ENCODE assay signal across 24 cellular contexts in the genomic region with DNA sequence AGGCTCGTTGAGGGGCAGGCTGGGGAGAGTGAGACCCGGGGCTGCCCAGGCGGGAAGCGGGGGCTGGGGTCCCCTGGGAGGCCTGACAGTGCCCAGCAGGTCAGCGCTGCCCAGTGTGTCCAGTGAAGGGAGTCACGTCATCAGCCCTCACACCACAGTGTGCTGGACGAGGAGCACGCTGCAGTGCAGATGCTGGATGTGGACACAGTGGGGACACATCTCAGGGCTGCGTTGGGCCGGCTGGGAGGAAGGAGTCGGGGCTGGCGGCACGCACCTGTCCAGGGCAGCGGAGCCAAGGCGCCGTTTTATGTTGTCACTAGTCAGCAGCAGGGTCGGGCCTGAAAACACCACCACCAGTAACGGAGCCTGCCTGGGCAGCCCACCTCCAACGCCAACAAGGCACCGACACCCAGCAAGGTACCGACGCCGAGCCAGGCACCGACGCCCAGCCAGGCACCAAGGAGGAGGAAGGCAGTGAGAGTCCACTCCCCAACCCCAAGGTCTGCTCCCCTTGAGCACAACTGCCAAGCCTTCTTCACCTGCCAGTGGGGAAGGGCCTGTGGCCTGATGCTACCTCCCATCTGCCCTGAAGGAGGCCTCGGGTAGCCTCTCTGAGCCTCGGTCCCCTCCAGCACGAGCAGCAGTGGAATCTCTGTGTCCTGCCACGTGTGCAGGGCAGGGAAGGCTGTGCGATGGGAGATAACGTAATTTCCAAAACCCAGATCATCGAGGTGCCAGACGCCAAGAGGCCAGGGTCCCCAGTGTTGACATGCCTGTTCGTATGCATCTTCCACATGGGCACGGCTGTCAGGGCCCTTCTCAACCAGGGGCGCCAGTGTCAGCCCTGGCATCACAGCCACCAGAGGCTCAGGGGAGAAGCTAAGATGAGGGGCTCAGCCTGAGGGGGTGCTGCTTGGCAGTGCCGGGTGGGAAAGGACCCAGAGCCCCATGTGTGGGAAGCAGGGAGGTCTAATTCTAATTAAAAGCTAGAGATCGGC. TPM values are rescaled to one million over a fixed set of nuclear protein-coding genes. Genes with fewer than 3 reads are reported as not detected.
DNase-seq lines count a peak whose midpoint lies in the region; ATAC-seq, FAIRE-seq and TF ChIP-seq lines count a peak whose summit lies in the region.
"Had no signal": no experiment of that assay in that cellular context is flagged by ENCODE, and none has a peak within 500 bp of the region (broad histone marks: within the 10 kb centered on the region; RNA-seq: fewer than 3 reads in every experiment).

No MANE protein-coding gene starts in this region.

- H3K36me3 Mint-ChIP-seq in CD4-positive, CD25-positive, alpha-beta regulatory T cell = peaks cover 2% of the 10 kb centered on the region
- no peaks in the 10 kb centered on the region for H3K36me3 Mint-ChIP-seq in stimulated activated effector memory CD8-positive, alpha-beta T cell treated with anti-CD3 and anti-CD28 coated beads, Interleukin-12 subunit alpha, Interleukin-12 subunit beta, amount 100 ng/mL, for 72 hours
- peaks cover 7% of the 10 kb centered on the region for H3K36me3 Mint-ChIP-seq in stimulated activated memory B cell treated with anti-CD40 and anti-IgM and Interleukin-4, amounts not matched to agents 10 μg/mL and 1 μg/mL and 100 μg/mL, for 72 hours

- no TSS peak for BruUV-seq in HepG2 (replicated peaks; lab: Mats Ljungman, UMichigan)

- no peak overlapping the region for H3K4me2 ChIP-seq in HepG2 (ENCODE audit: low read depth, low read length)

- no peaks in the 10 kb centered on the region for H3K36me3 ChIP-seq in CD4-positive, CD25-positive, alpha-beta regulatory T cell (ENCODE audit: control insufficient read depth, insufficient read depth, low read length)
- no peaks in the 10 kb centered on the region for H3K36me3 ChIP-seq in HepG2 (replicated peaks in 1 of 2; ENCODE audit: control insufficient read depth in 1 of 2, insufficient read depth in 2 of 2, low read length in 2 of 2)
- H3K36me3 ChIP-seq: WERI-Rb-1 had no signal

- POLR2A ChIA-PET in RWPE1 (lab: Yijun Ruan, JAX; ENCODE audit: low non-redundant PET) (no interaction called here), HepG2 (lab: Yijun Ruan, JAX) (interaction anchor here (1.6 kb wide), 1 partner anchor 22 kb away, joined by 3 read pairs; a partner anchor contains a TSS)

- H3K27ac Mint-ChIP-seq in CD4-positive, CD25-positive, alpha-beta regulatory T cell = peak overlapping the region in 2 of 3 donors; percentile 41 to 86
- peak overlapping the region; percentile 48 for H3K27ac Mint-ChIP-seq in stimulated activated effector memory CD8-positive, alpha-beta T cell treated with anti-CD3 and anti-CD28 coated beads, Interleukin-12 subunit alpha, Interleukin-12 subunit beta, amount 100 ng/mL, for 72 hours
- H3K27ac Mint-ChIP-seq in stimulated activated memory B cell treated with anti-CD40 and anti-IgM and Interleukin-4, amounts not matched to agents 10 μg/mL and 1 μg/mL and 100 μg/mL, for 72 hours = no peak overlapping the region
- H3K27ac Mint-ChIP-seq: CD8-positive, alpha-beta memory T cell; T-helper 2 cell treated with Interferon-gamma antibody and Interleukin-4, amounts not matched to agents 5 μg/mL and 100 μg/mL, for 36 hours had no signal

- no peaks in the 10 kb centered on the region for H3K4me1 ChIP-seq in CD4-positive, CD25-positive, alpha-beta regulatory T cell (ENCODE audit: control insufficient read depth, insufficient read depth, low read length, poor library complexity, severe bottlenecking)
- H3K4me1 ChIP-seq in HepG2 (ENCODE audit: insufficient read depth, low read length) = peaks cover 52% of the 10 kb centered on the region

- intact Hi-C loops in HepG2 (cut with micrococcal nuclease; ENCODE audit: unreplicated experiment) = no loop called here

- H3K4me1 Mint-ChIP-seq in CD4-positive, CD25-positive, alpha-beta regulatory T cell = peaks cover 0 to 3% (median 0%) of the 10 kb centered on the region in 4 donors
- H3K4me1 Mint-ChIP-seq in stimulated activated effector memory CD8-positive, alpha-beta T cell treated with anti-CD3 and anti-CD28 coated beads, Interleukin-12 subunit alpha, Interleukin-12 subunit beta, amount 100 ng/mL, for 72 hours = no peaks in the 10 kb centered on the region
- H3K4me1 Mint-ChIP-seq in stimulated activated memory B cell treated with anti-CD40 and anti-IgM and Interleukin-4, amounts not matched to agents 10 μg/mL and 1 μg/mL and 100 μg/mL, for 72 hours = peaks cover 6% of the 10 kb centered on the region

- no peak overlapping the region for H3K9ac ChIP-seq in HepG2 (ENCODE audit: insufficient read depth, low read depth, low read length)

- H3K9me3 Mint-ChIP-seq in CD4-positive, CD25-positive, alpha-beta regulatory T cell = peaks cover 0 to 4% (median 2%) of the 10 kb centered on the region in 7 donors
- peaks cover 3% of the 10 kb centered on the region for H3K9me3 Mint-ChIP-seq in stimulated activated effector memory CD8-positive, alpha-beta T cell treated with anti-CD3 and anti-CD28 coated beads, Interleukin-12 subunit alpha, Interleukin-12 subunit beta, amount 100 ng/mL, for 72 hours
- peaks cover 3% of the 10 kb centered on the region for H3K9me3 Mint-ChIP-seq in stimulated activated memory B cell treated with anti-CD40 and anti-IgM and Interleukin-4, amounts not matched to agents 10 μg/mL and 1 μg/mL and 100 μg/mL, for 72 hours

- peaks cover 5% of the 10 kb centered on the region for H3K27me3 Mint-ChIP-seq in CD4-positive, CD25-positive, alpha-beta regulatory T cell
- no peaks in the 10 kb centered on the region for H3K27me3 Mint-ChIP-seq in stimulated activated memory B cell treated with anti-CD40 and anti-IgM and Interleukin-4, amounts not matched to agents 10 μg/mL and 1 μg/mL and 100 μg/mL, for 72 hours

- no peak for FAIRE-seq in HepG2 (lab: Jason Lieb, UNC)
- FAIRE-seq: bronchial epithelial cell, endometrium, HTR-8/SVneo had no signal

- no peak for DNase-seq in CD4-positive, CD25-positive, alpha-beta regulatory T cell
- DNase-seq in RWPE1 (ENCODE audit: low spot score) (no peak), HepG2 (ENCODE audit: low spot score) (no peak), GDM1 (lab: John Stamatoyannopoulos, UW) (no peak)
- DNase-seq in stimulated activated effector memory CD8-positive, alpha-beta T cell treated with anti-CD3 and anti-CD28 coated beads, Interleukin-12 subunit alpha, Interleukin-12 subunit beta, amount 100 ng/mL, for 72 hours (ENCODE audit: low spot score in 2 of 2) = no peak
- DNase-seq: activated naive CD4-positive, alpha-beta T cell treated with anti-CD3 and anti-CD28 coated beads, Interleukin-2, amount 50 U/mL, for 16 hours; amygdala; HFFc6; islet precursor cell; NCI-H146; stimulated activated CD4-positive, alpha-beta T cell treated with anti-CD3 and anti-CD28 coated beads, Interleukin-1b, Interleukin-23, amount 100 ng/mL, for 48 hours; testis; WERI-Rb-1 had no signal

- TF ChIP-seq POLR2A in HepG2 (IDR thresholded peaks at IDR 0.05; ENCODE audit: insufficient read depth in 1 of 2, low read depth in 2 of 2, low read length in 2 of 2) = no peak

- in situ Hi-C loops in HepG2 (cut with HindIII; ENCODE audit: extremely low pct_ligation_motif_present, low pct_unique_long_range_greater_than_20kb) = no loop called here

- no peak for TF ChIP-seq RAD21 in HepG2 (CRISPR knock-in tag; IDR thresholded peaks at IDR 0.05)

- ATAC-seq in CD4-positive, CD25-positive, alpha-beta regulatory T cell (ENCODE audit: low read depth in 2 of 2) = no peak
- no peak for ATAC-seq in HepG2
- ATAC-seq in stimulated activated effector memory CD8-positive, alpha-beta T cell treated with anti-CD3 and anti-CD28 coated beads, Interleukin-12 subunit alpha, Interleukin-12 subunit beta, amount 100 ng/mL, for 72 hours = no peak
- ATAC-seq in stimulated activated memory B cell treated with anti-CD40 and anti-IgM and Interleukin-4, amounts not matched to agents 10 μg/mL and 1 μg/mL and 100 μg/mL, for 72 hours = no peak
- no peak for ATAC-seq in HG03025 (IDR thresholded peaks at IDR 0.05; ENCODE audit: low FRiP score, unreplicated experiment)

- H3K79me2 ChIP-seq in HepG2 (ENCODE audit: insufficient read depth, low read length) = no peaks in the 10 kb centered on the region

- CTCF ChIA-PET in RWPE1 (lab: Yijun Ruan, JAX) (no interaction called here), HepG2 (lab: Yijun Ruan, JAX; ENCODE audit: low intra/inter-chr PET ratio, low total read pairs) (no interaction called here)

- peaks cover 5 to 7% of the 10 kb centered on the region in 2 experiments for H3K9me3 ChIP-seq in CD4-positive, CD25-positive, alpha-beta regulatory T cell (ENCODE audit: control insufficient read depth in 2 of 2, low read length in 2 of 2)
- peaks cover 4% of the 10 kb centered on the region for H3K9me3 ChIP-seq in HepG2 (ENCODE audit: low read length)
- H3K9me3 ChIP-seq: testis had no signal

- H3K27ac ChIP-seq in CD4-positive, CD25-positive, alpha-beta regulatory T cell (ENCODE audit: insufficient read depth, low read length, poor library complexity, severe bottlenecking) = no peak overlapping the region
- H3K27ac ChIP-seq in RWPE1 (peak overlapping the region; percentile 86), HepG2 (ENCODE audit: extremely low read length, insufficient read depth, low read length) (no peak overlapping the region)
- H3K27ac ChIP-seq: skin epidermis, WERI-Rb-1 had no signal

- TF ChIP-seq EP300 in HepG2 (IDR thresholded peaks at IDR 0.05; ENCODE audit: low read depth in 2 of 2, low read length in 2 of 2) (no peak), HepG2 (CRISPR knock-in tag; IDR thresholded peaks at IDR 0.05; ENCODE audit: borderline replicate concordance) (no peak)

- no peaks in the 10 kb centered on the region for H3K27me3 ChIP-seq in CD4-positive, CD25-positive, alpha-beta regulatory T cell (ENCODE audit: control insufficient read depth, insufficient read depth, low read length)
- peaks cover 7 to 33% of the 10 kb centered on the region in 2 experiments; a peak in 3 of 5 replicates for H3K27me3 ChIP-seq in HepG2 (ENCODE audit: control insufficient read depth in 1 of 2, insufficient read depth in 2 of 2, low read length in 2 of 2)
- H3K27me3 ChIP-seq: testis had no signal

- H4K20me1 ChIP-seq in HepG2 (ENCODE audit: insufficient read depth, low read length) = no peaks in the 10 kb centered on the region

- no peak overlapping the region for H3K4me3 ChIP-seq in CD4-positive, CD25-positive, alpha-beta regulatory T cell (ENCODE audit: low read depth, low read length)
- no peak overlapping the region for H3K4me3 ChIP-seq in HepG2 (replicated peaks in 1 of 3; ENCODE audit: insufficient read depth in 1 of 3, low read depth in 2 of 3, low read length in 3 of 3)
- H3K4me3 ChIP-seq: lung, skin epidermis, testis had no signal

- H2AFZ ChIP-seq in HepG2 (ENCODE audit: low read length) = no peak overlapping the region

- no peak overlapping the region for H3K4me3 Mint-ChIP-seq in CD4-positive, CD25-positive, alpha-beta regulatory T cell
- H3K4me3 Mint-ChIP-seq in stimulated activated effector memory CD8-positive, alpha-beta T cell treated with anti-CD3 and anti-CD28 coated beads, Interleukin-12 subunit alpha, Interleukin-12 subunit beta, amount 100 ng/mL, for 72 hours = no peak overlapping the region
- H3K4me3 Mint-ChIP-seq in stimulated activated memory B cell treated with anti-CD40 and anti-IgM and Interleukin-4, amounts not matched to agents 10 μg/mL and 1 μg/mL and 100 μg/mL, for 72 hours = no peak overlapping the region
- H3K4me3 Mint-ChIP-seq: CD8-positive, alpha-beta memory T cell; HFFc6; neural crest cell; T-helper 2 cell treated with Interferon-gamma antibody and Interleukin-4, amounts not matched to agents 5 μg/mL and 100 μg/mL, for 36 hours had no signal

- TF ChIP-seq CTCF in RWPE1 (conservative IDR thresholded peaks at IDR 0.05; ENCODE audit: low read depth) (no peak), HepG2 (CRISPR knock-in tag; IDR thresholded peaks at IDR 0.05) (no peak)

- 90% methylated on average over 23 of the region's 38 CpGs for WGBS in HepG2 (ENCODE audit: low lambda C conversion rate)

RNA-seq across cellular contexts. Expression of a gene that starts 21.9 kb away (rescaled TPM):
- 109 TPM for total RNA-seq in CD4-positive, CD25-positive, alpha-beta regulatory T cell
- polyA plus RNA-seq in CD4-positive, CD25-positive, alpha-beta regulatory T cell = 10 to 100 TPM in 2 of 4 donors, 1 to 10 TPM in 2; 9.3 to 14.5 (median 11.8) TPM
- 38.3 and 44.3 TPM in 2 replicates for total RNA-seq in HepG2 (2016; rRNA removed; fragmentation: Illumina TruSeq; extraction: Trizol)
- total RNA-seq in HepG2 (2016; cell fraction: cytosol; rRNA removed; fragmentation: Illumina TruSeq; extraction: Trizol; ENCODE audit: low read depth) = 35.6 and 45.0 TPM in 2 replicates
- 31.9 and 43.2 TPM in 2 replicates for total RNA-seq in HepG2 (2016; cell fraction: insoluble cytoplasmic fraction; rRNA removed; fragmentation: Illumina TruSeq; extraction: Trizol)
- 88.7 and 95.2 TPM in 2 replicates for total RNA-seq in HepG2 (2016; cell fraction: membrane; rRNA removed; fragmentation: Illumina TruSeq; extraction: Trizol)
- total RNA-seq in HepG2 (2016; cell fraction: nucleus; rRNA removed; fragmentation: Illumina TruSeq; extraction: Trizol) = 47.8 and 56.5 TPM in 2 replicates
- 183 and 271 TPM in 2 replicates for polyA plus RNA-seq in HepG2 (2011; rRNA removed)
- polyA plus RNA-seq in HepG2 (2011; cell fraction: cytosol; rRNA removed) = 147 and 184 TPM in 2 replicates
- polyA plus RNA-seq in HepG2 (2011; cell fraction: nucleus; rRNA removed) = 1,153 and 1,227 TPM in 2 replicates
- polyA plus RNA-seq in HepG2 (2012) = 143 and 184 TPM in 2 replicates
- polyA plus RNA-seq in HepG2 (2016; cell fraction: cytosol; fragmentation: Illumina TruSeq; extraction: Trizol; ENCODE audit: low read depth) = 80.1 and 97.0 TPM in 2 replicates
- polyA plus RNA-seq in HepG2 (2016; cell fraction: insoluble cytoplasmic fraction; fragmentation: Illumina TruSeq; extraction: Trizol; ENCODE audit: low read depth) = 62.3 and 80.0 TPM in 2 replicates
- 159 and 160 TPM in 2 replicates for polyA plus RNA-seq in HepG2 (2016; cell fraction: membrane; fragmentation: Illumina TruSeq; extraction: Trizol; ENCODE audit: low read depth)
- 179 and 193 TPM in 2 replicates for polyA plus RNA-seq in HepG2 (2016; cell fraction: nucleus; fragmentation: Illumina TruSeq; extraction: Trizol; ENCODE audit: insufficient read depth, low read depth)
- polyA minus RNA-seq in HepG2 (2011; rRNA and poly(A)+ RNA removed; ENCODE audit: low replicate concordance) = 64.9 and 155 TPM in 2 replicates
- 76.5 and 105 TPM in 2 replicates for polyA minus RNA-seq in HepG2 (2011; cell fraction: cytosol; rRNA and poly(A)+ RNA removed)
- 147 and 159 TPM in 2 replicates for polyA minus RNA-seq in HepG2 (2011; cell fraction: nucleus; rRNA and poly(A)+ RNA removed)

RNA-seq across cellular contexts. Expression of a gene that starts 39.8 kb away (rescaled TPM):
- not detected for total RNA-seq in CD4-positive, CD25-positive, alpha-beta regulatory T cell
- polyA plus RNA-seq in CD4-positive, CD25-positive, alpha-beta regulatory T cell = not detected
- total RNA-seq in HepG2 (2016; rRNA removed; fragmentation: Illumina TruSeq; extraction: Trizol) = 0.21 and 0.44 TPM in 2 replicates
- 0.09 and 0.20 TPM in 2 replicates for total RNA-seq in HepG2 (2016; cell fraction: cytosol; rRNA removed; fragmentation: Illumina TruSeq; extraction: Trizol; ENCODE audit: low read depth)
- total RNA-seq in HepG2 (2016; cell fraction: insoluble cytoplasmic fraction; rRNA removed; fragmentation: Illumina TruSeq; extraction: Trizol) = 0.33 and 0.43 TPM in 2 replicates
- total RNA-seq in HepG2 (2016; cell fraction: membrane; rRNA removed; fragmentation: Illumina TruSeq; extraction: Trizol) = 0.21 and 0.37 TPM in 2 replicates
- 0.28 and 0.34 TPM in 2 replicates for total RNA-seq in HepG2 (2016; cell fraction: nucleus; rRNA removed; fragmentation: Illumina TruSeq; extraction: Trizol)
- 0.26 and 0.38 TPM in 2 replicates for polyA plus RNA-seq in HepG2 (2011; rRNA removed)
- polyA plus RNA-seq in HepG2 (2011; cell fraction: cytosol; rRNA removed) = 0.21 and 0.30 TPM in 2 replicates
- 3.0 and 3.2 TPM in 2 replicates for polyA plus RNA-seq in HepG2 (2011; cell fraction: nucleus; rRNA removed)
- 0.35 and 0.44 TPM in 2 replicates for polyA plus RNA-seq in HepG2 (2012)
- 0.05 and 0.14 TPM in 2 replicates for polyA plus RNA-seq in HepG2 (2016; cell fraction: cytosol; fragmentation: Illumina TruSeq; extraction: Trizol; ENCODE audit: low read depth)
- 0.25 TPM in 1 of 2 replicates, not detected in the other for polyA plus RNA-seq in HepG2 (2016; cell fraction: insoluble cytoplasmic fraction; fragmentation: Illumina TruSeq; extraction: Trizol; ENCODE audit: low read depth)
- polyA plus RNA-seq in HepG2 (2016; cell fraction: membrane; fragmentation: Illumina TruSeq; extraction: Trizol; ENCODE audit: low read depth) = 0.08 and 0.15 TPM in 2 replicates
- 0.79 and 0.97 TPM in 2 replicates for polyA plus RNA-seq in HepG2 (2016; cell fraction: nucleus; fragmentation: Illumina TruSeq; extraction: Trizol; ENCODE audit: insufficient read depth, low read depth)
- 0.26 TPM in 1 of 2 replicates, not detected in the other for polyA minus RNA-seq in HepG2 (2011; rRNA and poly(A)+ RNA removed; ENCODE audit: low replicate concordance)
- not detected in 2 replicates for polyA minus RNA-seq in HepG2 (2011; cell fraction: cytosol; rRNA and poly(A)+ RNA removed)
- polyA minus RNA-seq in HepG2 (2011; cell fraction: nucleus; rRNA and poly(A)+ RNA removed) = 0.26 and 0.37 TPM in 2 replicates
- total RNA-seq: bronchial epithelial cell; CD8-positive, alpha-beta memory T cell; HFFc6 had no signal
- polyA plus RNA-seq: CD8-positive, alpha-beta memory T cell; fibroblast of lung had no signal

RNA-seq across cellular contexts. Expression of a gene that starts 57.8 kb away (rescaled TPM):
- 3.8 TPM for total RNA-seq in CD4-positive, CD25-positive, alpha-beta regulatory T cell
- polyA plus RNA-seq in CD4-positive, CD25-positive, alpha-beta regulatory T cell = 1 to 10 TPM in 2 of 4 donors, under 1 TPM in 2; 0.83 to 3.3 (median 1.4) TPM
- 0.63 and 1.2 TPM in 2 replicates for total RNA-seq in HepG2 (2016; rRNA removed; fragmentation: Illumina TruSeq; extraction: Trizol)
- total RNA-seq in HepG2 (2016; cell fraction: cytosol; rRNA removed; fragmentation: Illumina TruSeq; extraction: Trizol; ENCODE audit: low read depth) = 0.81 and 1.1 TPM in 2 replicates
- total RNA-seq in HepG2 (2016; cell fraction: insoluble cytoplasmic fraction; rRNA removed; fragmentation: Illumina TruSeq; extraction: Trizol) = 0.82 and 1.9 TPM in 2 replicates
- 0.46 and 1.00 TPM in 2 replicates for total RNA-seq in HepG2 (2016; cell fraction: membrane; rRNA removed; fragmentation: Illumina TruSeq; extraction: Trizol)
- total RNA-seq in HepG2 (2016; cell fraction: nucleus; rRNA removed; fragmentation: Illumina TruSeq; extraction: Trizol) = 1.6 and 2.0 TPM in 2 replicates
- 0.78 and 2.1 TPM in 2 replicates for polyA plus RNA-seq in HepG2 (2011; rRNA removed)
- 0.53 and 1.0 TPM in 2 replicates for polyA plus RNA-seq in HepG2 (2011; cell fraction: cytosol; rRNA removed)
- 17.1 and 17.5 TPM in 2 replicates for polyA plus RNA-seq in HepG2 (2011; cell fraction: nucleus; rRNA removed)
- 0.76 and 1.0 TPM in 2 replicates for polyA plus RNA-seq in HepG2 (2012)
- 0.60 and 0.67 TPM in 2 replicates for polyA plus RNA-seq in HepG2 (2016; cell fraction: cytosol; fragmentation: Illumina TruSeq; extraction: Trizol; ENCODE audit: low read depth)
- 0.39 and 0.46 TPM in 2 replicates for polyA plus RNA-seq in HepG2 (2016; cell fraction: insoluble cytoplasmic fraction; fragmentation: Illumina TruSeq; extraction: Trizol; ENCODE audit: low read depth)
- polyA plus RNA-seq in HepG2 (2016; cell fraction: membrane; fragmentation: Illumina TruSeq; extraction: Trizol; ENCODE audit: low read depth) = 0.44 and 0.56 TPM in 2 replicates
- polyA plus RNA-seq in HepG2 (2016; cell fraction: nucleus; fragmentation: Illumina TruSeq; extraction: Trizol; ENCODE audit: insufficient read depth, low read depth) = 3.7 and 3.8 TPM in 2 replicates
- polyA minus RNA-seq in HepG2 (2011; rRNA and poly(A)+ RNA removed; ENCODE audit: low replicate concordance) = 0.44 and 0.61 TPM in 2 replicates
- 0.44 TPM in 1 of 2 replicates, not detected in the other for polyA minus RNA-seq in HepG2 (2011; cell fraction: cytosol; rRNA and poly(A)+ RNA removed)
- polyA minus RNA-seq in HepG2 (2011; cell fraction: nucleus; rRNA and poly(A)+ RNA removed) = 1.8 and 3.4 TPM in 2 replicates

RNA-seq across cellular contexts. Expression of a gene that starts 58.0 kb away (rescaled TPM):
- 27.3 TPM for total RNA-seq in CD4-positive, CD25-positive, alpha-beta regulatory T cell
- polyA plus RNA-seq in CD4-positive, CD25-positive, alpha-beta regulatory T cell = 1 to 10 TPM; 4.7 to 7.2 (median 5.7) TPM
- total RNA-seq in HepG2 (2016; rRNA removed; fragmentation: Illumina TruSeq; extraction: Trizol) = 1.3 and 2.7 TPM in 2 replicates
- total RNA-seq in HepG2 (2016; cell fraction: cytosol; rRNA removed; fragmentation: Illumina TruSeq; extraction: Trizol; ENCODE audit: low read depth) = 1.1 and 1.7 TPM in 2 replicates
- 1.3 and 3.1 TPM in 2 replicates for total RNA-seq in HepG2 (2016; cell fraction: insoluble cytoplasmic fraction; rRNA removed; fragmentation: Illumina TruSeq; extraction: Trizol)
- total RNA-seq in HepG2 (2016; cell fraction: membrane; rRNA removed; fragmentation: Illumina TruSeq; extraction: Trizol) = 1.6 and 2.4 TPM in 2 replicates
- total RNA-seq in HepG2 (2016; cell fraction: nucleus; rRNA removed; fragmentation: Illumina TruSeq; extraction: Trizol) = 3.0 and 3.1 TPM in 2 replicates
- polyA plus RNA-seq in HepG2 (2011; rRNA removed) = 4.8 and 9.1 TPM in 2 replicates
- polyA plus RNA-seq in HepG2 (2011; cell fraction: cytosol; rRNA removed) = 1.6 and 3.2 TPM in 2 replicates
- polyA plus RNA-seq in HepG2 (2011; cell fraction: nucleus; rRNA removed) = 82.5 and 82.6 TPM in 2 replicates
- 4.7 and 9.6 TPM in 2 replicates for polyA plus RNA-seq in HepG2 (2012)
- 3.8 and 4.6 TPM in 2 replicates for polyA plus RNA-seq in HepG2 (2016; cell fraction: cytosol; fragmentation: Illumina TruSeq; extraction: Trizol; ENCODE audit: low read depth)
- 2.3 and 2.8 TPM in 2 replicates for polyA plus RNA-seq in HepG2 (2016; cell fraction: insoluble cytoplasmic fraction; fragmentation: Illumina TruSeq; extraction: Trizol; ENCODE audit: low read depth)
- polyA plus RNA-seq in HepG2 (2016; cell fraction: membrane; fragmentation: Illumina TruSeq; extraction: Trizol; ENCODE audit: low read depth) = 5.3 and 6.7 TPM in 2 replicates
- 8.9 and 9.7 TPM in 2 replicates for polyA plus RNA-seq in HepG2 (2016; cell fraction: nucleus; fragmentation: Illumina TruSeq; extraction: Trizol; ENCODE audit: insufficient read depth, low read depth)
- 3.4 and 4.2 TPM in 2 replicates for polyA minus RNA-seq in HepG2 (2011; rRNA and poly(A)+ RNA removed; ENCODE audit: low replicate concordance)
- 0.62 and 2.6 TPM in 2 replicates for polyA minus RNA-seq in HepG2 (2011; cell fraction: cytosol; rRNA and poly(A)+ RNA removed)
- polyA minus RNA-seq in HepG2 (2011; cell fraction: nucleus; rRNA and poly(A)+ RNA removed) = 6.6 and 9.0 TPM in 2 replicates
